18 cellular contexts compared by ENCODE assay signal in genomic region chr5:24363789-24364534, GRCh38.
DNase-seq lines count a peak whose midpoint lies in the region; ATAC-seq and TF ChIP-seq lines count a peak whose summit lies in the region.
"Had no signal": no experiment of that assay in that cellular context is flagged by ENCODE, and none has a peak within 500 bp of the region (broad histone marks: within the 10 kb centered on the region; RNA-seq: fewer than 3 reads in every experiment).

No MANE protein-coding gene starts in this region.

- no peak overlapping the region for H3K4me3 ChIP-seq in OCI-LY1 (ENCODE audit: low read depth, low read length, poor library complexity, severe bottlenecking)
- H3K4me3 ChIP-seq in lung: peak overlapping the region; percentile 13
- H3K4me3 ChIP-seq in HAP-1: no peak overlapping the region
- H3K4me3 ChIP-seq: adrenal gland, ovary had no signal

- H3K4me2 ChIP-seq in OCI-LY1 (ENCODE audit: low read length): no peak overlapping the region; the same call in 1 of the 2 replicates

- no peaks in the 10 kb centered on the region for H3K27me3 Mint-ChIP-seq in natural killer cell treated with Interleukin-12 subunit alpha and Interleukin-12 subunit beta and Interleukin-15 and Interleukin-18, amount 100 ng/mL, for 72 hours
- H3K27me3 Mint-ChIP-seq in stimulated activated memory B cell treated with anti-CD40 and anti-IgM and Interleukin-4, amounts not matched to agents 10 μg/mL and 1 μg/mL and 100 μg/mL, for 72 hours: no peaks in the 10 kb centered on the region
- H3K27me3 Mint-ChIP-seq: T-helper 17 cell had no signal

- TF ChIP-seq CTCF in OCI-LY1 (IDR thresholded peaks at IDR 0.05; ENCODE audit: low read length) (no peak), lung (IDR thresholded peaks at IDR 0.05; ENCODE audit: control extremely low read depth, extremely low read depth) (no peak)

- no peak overlapping the region for H3K9ac ChIP-seq in OCI-LY1 (ENCODE audit: low read length)

- DNase-seq in DMS79 (lab: John Stamatoyannopoulos, UW) (peak; percentile 5), NCI-H2029 treated with DMSO at 0.1 percent for 48 hours (lab: John Stamatoyannopoulos, UW) (peak; percentile 32), lung (ENCODE audit: low spot score) (no peak), HAP-1 (ENCODE audit: low spot score in 2 of 2) (no peak)
- no peak for DNase-seq in natural killer cell treated with Interleukin-12 subunit alpha and Interleukin-12 subunit beta and Interleukin-15 and Interleukin-18, amount 100 ng/mL, for 72 hours (ENCODE audit: low spot score)
- DNase-seq: adrenal gland; cerebellar nuclear complex; foreskin melanocyte; MV-4-11; NCI-H82; ovary; stimulated activated CD4-positive, alpha-beta T cell treated with anti-CD3 and anti-CD28 coated beads, Interleukin-2, amount 100 ng/mL, for 48 hours; T-helper 17 cell had no signal

- H3K4me1 ChIP-seq in OCI-LY1 (ENCODE audit: insufficient read depth, low read length, severe bottlenecking) (peaks cover 22% of the 10 kb centered on the region), lung (ENCODE audit: control insufficient read depth in 2 of 2, insufficient read depth in 2 of 2, low read length in 2 of 2) (no peaks in the 10 kb centered on the region), HAP-1 (no peaks in the 10 kb centered on the region)
- H3K4me1 ChIP-seq: adrenal gland had no signal

- no peaks in the 10 kb centered on the region for H4K20me1 ChIP-seq in OCI-LY1 (ENCODE audit: insufficient read depth, low read length)

- H3K79me2 ChIP-seq in OCI-LY1 (ENCODE audit: insufficient read depth, low read length): no peaks in the 10 kb centered on the region

- H3K27me3 ChIP-seq in OCI-LY1 (ENCODE audit: insufficient read depth, low read length): no peaks in the 10 kb centered on the region
- no peaks in the 10 kb centered on the region for H3K27me3 ChIP-seq in lung (ENCODE audit: control insufficient read depth, insufficient read depth)
- H3K27me3 ChIP-seq in HAP-1 (ENCODE audit: low read depth): no peaks in the 10 kb centered on the region
- H3K27me3 ChIP-seq: adrenal gland, ovary had no signal

- peaks cover 11% of the 10 kb centered on the region for H3K36me3 Mint-ChIP-seq in natural killer cell treated with Interleukin-12 subunit alpha and Interleukin-12 subunit beta and Interleukin-15 and Interleukin-18, amount 100 ng/mL, for 72 hours
- H3K36me3 Mint-ChIP-seq in stimulated activated memory B cell treated with anti-CD40 and anti-IgM and Interleukin-4, amounts not matched to agents 10 μg/mL and 1 μg/mL and 100 μg/mL, for 72 hours: no peaks in the 10 kb centered on the region

- peaks cover 11% of the 10 kb centered on the region for H3K9me3 Mint-ChIP-seq in natural killer cell treated with Interleukin-12 subunit alpha and Interleukin-12 subunit beta and Interleukin-15 and Interleukin-18, amount 100 ng/mL, for 72 hours
- H3K9me3 Mint-ChIP-seq in stimulated activated memory B cell treated with anti-CD40 and anti-IgM and Interleukin-4, amounts not matched to agents 10 μg/mL and 1 μg/mL and 100 μg/mL, for 72 hours: peaks cover 3% of the 10 kb centered on the region

- H3K9me3 ChIP-seq in OCI-LY1 (ENCODE audit: low read length) (no peaks in the 10 kb centered on the region), lung (ENCODE audit: control insufficient read depth in 2 of 2, insufficient read depth in 1 of 2, low read length in 1 of 2) (peaks cover 0 to 4% of the 10 kb centered on the region in 2 donors), HAP-1 (no peaks in the 10 kb centered on the region)
- H3K9me3 ChIP-seq: adrenal gland, ovary had no signal

- H3K4me3 Mint-ChIP-seq in natural killer cell treated with Interleukin-12 subunit alpha and Interleukin-12 subunit beta and Interleukin-15 and Interleukin-18, amount 100 ng/mL, for 72 hours: no peak overlapping the region
- H3K4me3 Mint-ChIP-seq in stimulated activated memory B cell treated with anti-CD40 and anti-IgM and Interleukin-4, amounts not matched to agents 10 μg/mL and 1 μg/mL and 100 μg/mL, for 72 hours: no peak overlapping the region
- H3K4me3 Mint-ChIP-seq: T-helper 17 cell had no signal

- H3K36me3 ChIP-seq in OCI-LY1 (ENCODE audit: insufficient read depth, low read length) (no peaks in the 10 kb centered on the region), lung (ENCODE audit: control insufficient read depth in 2 of 2, insufficient read depth in 2 of 2, low read length in 2 of 2) (no peaks in the 10 kb centered on the region), HAP-1 (replicated peaks) (no peaks in the 10 kb centered on the region)
- H3K36me3 ChIP-seq: adrenal gland, ovary had no signal

- ATAC-seq in lung (ENCODE audit: insufficient read depth, low FRiP score): no peak
- no peak for ATAC-seq in natural killer cell treated with Interleukin-12 subunit alpha and Interleukin-12 subunit beta and Interleukin-15 and Interleukin-18, amount 100 ng/mL, for 72 hours
- ATAC-seq in GM18868 (IDR thresholded peaks at IDR 0.05; ENCODE audit: unreplicated experiment): no peak
- ATAC-seq in stimulated activated memory B cell treated with anti-CD40 and anti-IgM and Interleukin-4, amounts not matched to agents 10 μg/mL and 1 μg/mL and 100 μg/mL, for 72 hours: no peak
- ATAC-seq: left lobe of liver, T-helper 17 cell had no signal

- no peaks in the 10 kb centered on the region for H3K4me1 Mint-ChIP-seq in natural killer cell treated with Interleukin-12 subunit alpha and Interleukin-12 subunit beta and Interleukin-15 and Interleukin-18, amount 100 ng/mL, for 72 hours (ENCODE audit: low read depth in 2 of 2)
- H3K4me1 Mint-ChIP-seq in stimulated activated memory B cell treated with anti-CD40 and anti-IgM and Interleukin-4, amounts not matched to agents 10 μg/mL and 1 μg/mL and 100 μg/mL, for 72 hours: no peaks in the 10 kb centered on the region
- H3K4me1 Mint-ChIP-seq: T-helper 17 cell had no signal

- H3F3A ChIP-seq in OCI-LY1 (ENCODE audit: insufficient read depth, low read length): no peaks in the 10 kb centered on the region

- peak overlapping the region; percentile 60 for H3K27ac ChIP-seq in OCI-LY1 (ENCODE audit: low read depth, low read length, poor library complexity, severe bottlenecking)
- no peak overlapping the region for H3K27ac ChIP-seq in lung (ENCODE audit: low read depth in 1 of 2, low read length in 1 of 2)
- H3K27ac ChIP-seq: adrenal gland, ovary had no signal

- no peak overlapping the region for H2AFZ ChIP-seq in OCI-LY1 (ENCODE audit: low read length)

- 81 to 82% methylated on average over 9 of the region's 9 CpGs for WGBS in lung, 2 donors

- H3K9me2 ChIP-seq in OCI-LY1 (ENCODE audit: low read depth, low read length): no peaks in the 10 kb centered on the region

- H3K27ac Mint-ChIP-seq in natural killer cell treated with Interleukin-12 subunit alpha and Interleukin-12 subunit beta and Interleukin-15 and Interleukin-18, amount 100 ng/mL, for 72 hours: no peak overlapping the region
- H3K27ac Mint-ChIP-seq in stimulated activated memory B cell treated with anti-CD40 and anti-IgM and Interleukin-4, amounts not matched to agents 10 μg/mL and 1 μg/mL and 100 μg/mL, for 72 hours: no peak overlapping the region
- H3K27ac Mint-ChIP-seq: activated T-helper 2 cell treated with anti-CD3 and anti-CD28 coated beads, Interferon-gamma antibody, Interleukin-2, Interleukin-4, amounts not matched to agents 10 μg/mL and 5 μg/mL and 100 μg/mL, durations not matched to agents 14 hours and 24 hours and 36 hours; T-helper 17 cell had no signal

- in situ Hi-C loops in HAP-1 (cut with MboI; ENCODE audit: low sequenced_read_pairs): no loop called here

Comparison
In these comparisons a context has a peak if more than half of its experiments do, and no peak if none do; other contexts are left out.
1. DNase-seq: peak in DMS79 (single experiment) and NCI-H2029 treated with DMSO at 0.1 percent for 48 hours (single experiment); none in lung (single experiment), HAP-1 (0 of 2) and natural killer cell treated with Interleukin-12 subunit alpha and Interleukin-12 subunit beta and Interleukin-15 and Interleukin-18, amount 100 ng/mL, for 72 hours (single experiment).